ENCODE assay signal across 21 cellular contexts in the genomic region with DNA sequence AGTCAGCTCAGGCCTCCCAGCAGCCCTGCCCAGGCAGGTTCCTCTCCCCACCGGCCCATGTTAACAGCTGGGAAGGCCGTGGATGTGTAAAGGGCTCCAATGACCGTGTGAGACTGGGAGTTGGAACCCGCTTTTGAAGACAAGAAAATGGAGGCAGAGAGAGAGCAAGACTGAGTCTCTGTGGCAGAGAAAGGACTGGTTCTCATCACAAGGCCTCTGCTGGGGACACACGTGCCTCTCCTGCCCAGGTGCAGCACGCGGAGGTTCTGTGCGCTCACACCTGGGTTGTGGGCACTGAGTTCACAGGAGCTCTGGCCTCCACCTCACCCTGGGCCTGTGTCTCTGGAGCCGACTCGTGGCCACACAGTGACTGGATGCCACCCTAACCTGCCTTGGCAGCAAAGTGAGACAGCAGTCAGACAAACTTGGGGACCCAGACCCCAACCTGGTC. TPM values are rescaled to one million over a fixed set of nuclear protein-coding genes. Genes with fewer than 3 reads are reported as not detected.
A peak's percentile ranks its signal among the peaks of the same experiment; 100 is the strongest.
DNase-seq lines count a peak whose midpoint lies in the region; ATAC-seq and TF ChIP-seq lines count a peak whose summit lies in the region.
"Had no signal": no experiment of that assay in that cellular context is flagged by ENCODE, and none has a peak within 500 bp of the region (broad histone marks: within the 10 kb centered on the region; RNA-seq: fewer than 3 reads in every experiment).

No MANE protein-coding gene starts in this region.

- peaks cover 5% of the 10 kb centered on the region for H3K4me1 Mint-ChIP-seq in neural progenitor cell

- H3K9me2 ChIP-seq in MM.1S (replicated peaks; ENCODE audit: insufficient read depth, low read length) = no peaks in the 10 kb centered on the region

- TF ChIP-seq POLR2A in testis (IDR thresholded peaks at IDR 0.05) = no peak

- TF ChIP-seq CTCF in GM12865 (IDR thresholded peaks at IDR 0.05; ENCODE audit: insufficient read depth, low read depth, low read length, missing control alignments) (no peak), neural progenitor cell (IDR thresholded peaks at IDR 0.05) (no peak), testis (IDR thresholded peaks at IDR 0.05) (no peak), MM.1S (IDR thresholded peaks at IDR 0.05; ENCODE audit: low read length) (no peak)

- H3K27ac ChIP-seq in neural progenitor cell (no peak overlapping the region), trophoblast cell (ENCODE audit: low read depth, low read length) (no peak overlapping the region), testis (no peak overlapping the region), MM.1S (ENCODE audit: low read length) (no peak overlapping the region)
- H3K27ac ChIP-seq: 22Rv1; BLaER1 treated with 17β-estradiol and CSF1 and Interleukin-3, amounts not matched to agents 10 nM and 100 nM; heart right ventricle; ovary had no signal

- no peaks in the 10 kb centered on the region for H3K9me3 Mint-ChIP-seq in activated naive CD4-positive, alpha-beta T cell treated with anti-CD3 and anti-CD28 coated beads, Interleukin-2, amount 50 U/mL, for 72 hours
- peaks cover 4% of the 10 kb centered on the region for H3K9me3 Mint-ChIP-seq in neural progenitor cell

- ATAC-seq in activated CD4-positive, CD25-positive, alpha-beta regulatory T cell treated with anti-CD3 and anti-CD28 coated beads, Interleukin-2, amount 50 U/mL, for 24 hours = no peak
- no peak for ATAC-seq in activated naive CD4-positive, alpha-beta T cell treated with anti-CD3 and anti-CD28 coated beads, Interleukin-2, amount 50 U/mL, for 72 hours
- ATAC-seq: heart right ventricle had no signal

- H4K20me1 ChIP-seq in neural progenitor cell (ENCODE audit: low read depth) = no peaks in the 10 kb centered on the region
- H4K20me1 ChIP-seq in MM.1S (ENCODE audit: insufficient read depth, low read length) = no peaks in the 10 kb centered on the region

- peak overlapping the region; percentile 81 to 93 for H3K27ac Mint-ChIP-seq in activated naive CD4-positive, alpha-beta T cell treated with anti-CD3 and anti-CD28 coated beads, Interleukin-2, amount 50 U/mL, for 72 hours
- no peak overlapping the region for H3K27ac Mint-ChIP-seq in neural progenitor cell

- no peaks in the 10 kb centered on the region for H3K79me1 ChIP-seq in trophoblast cell (ENCODE audit: low read length)

- H3K27me3 ChIP-seq in neural progenitor cell (no peaks in the 10 kb centered on the region), trophoblast cell (ENCODE audit: insufficient read depth, low read length) (no peaks in the 10 kb centered on the region), testis (no peaks in the 10 kb centered on the region), MM.1S (replicated peaks; ENCODE audit: insufficient read depth, low read length) (no peaks in the 10 kb centered on the region)
- H3K27me3 ChIP-seq: ovary had no signal

- no peak overlapping the region for H2BK5ac ChIP-seq in trophoblast cell (ENCODE audit: low read depth, low read length, poor library complexity)

- H3K36me3 ChIP-seq in neural progenitor cell = no peaks in the 10 kb centered on the region
- no peaks in the 10 kb centered on the region for H3K36me3 ChIP-seq in trophoblast cell (ENCODE audit: control insufficient read depth in 1 of 2, insufficient read depth in 2 of 2, low read length in 2 of 2)
- H3K36me3 ChIP-seq in testis (ENCODE audit: low read depth, missing control alignments) = no peaks in the 10 kb centered on the region
- peaks cover 2% of the 10 kb centered on the region; the same call in 1 of the 2 replicates for H3K36me3 ChIP-seq in MM.1S (replicated peaks; ENCODE audit: insufficient read depth, low read length)
- H3K36me3 ChIP-seq: BLaER1 treated with 17β-estradiol and CSF1 and Interleukin-3, amounts not matched to agents 10 nM and 100 nM; ovary had no signal

- H3K4me3 ChIP-seq in GM12865 (ENCODE audit: low read depth, low read length) = no peak overlapping the region
- H3K4me3 ChIP-seq in neural progenitor cell = no peak overlapping the region
- H3K4me3 ChIP-seq in trophoblast cell (ENCODE audit: low read depth, low read length) = no peak overlapping the region
- H3K4me3 ChIP-seq in testis = no peak overlapping the region
- H3K4me3 ChIP-seq in MM.1S (ENCODE audit: low read length) = no peak overlapping the region
- H3K4me3 ChIP-seq: BLaER1 treated with 17β-estradiol and CSF1 and Interleukin-3, amounts not matched to agents 10 nM and 100 nM; heart right ventricle; ovary had no signal

- H3K79me2 ChIP-seq in neural progenitor cell (ENCODE audit: low read depth) (no peaks in the 10 kb centered on the region), trophoblast cell (ENCODE audit: control insufficient read depth, insufficient read depth, low read length, poor library complexity) (no peaks in the 10 kb centered on the region), MM.1S (ENCODE audit: low read length) (peaks cover 13% of the 10 kb centered on the region)

- peak overlapping the region; percentile 50 for H2AFZ ChIP-seq in neural progenitor cell (replicated peaks)
- no peak overlapping the region for H2AFZ ChIP-seq in trophoblast cell (ENCODE audit: insufficient read depth, low read length, poor library complexity)
- H2AFZ ChIP-seq in MM.1S (ENCODE audit: low read length) = no peak overlapping the region

- no peak overlapping the region for H4K91ac ChIP-seq in trophoblast cell (ENCODE audit: low read depth, low read length)

- no peaks in the 10 kb centered on the region for H3F3A ChIP-seq in neural progenitor cell (ENCODE audit: low read depth)
- H3F3A ChIP-seq in MM.1S (ENCODE audit: insufficient read depth, low read length) = no peaks in the 10 kb centered on the region

- no peak overlapping the region for H2BK12ac ChIP-seq in trophoblast cell (ENCODE audit: low read length)

- DNase-seq in activated CD4-positive, CD25-positive, alpha-beta regulatory T cell treated with anti-CD3 and anti-CD28 coated beads, Interleukin-2, amount 50 U/mL, for 72 hours = peak; percentile 24
- DNase-seq in GM12865 (ENCODE audit: low read depth) = peak; percentile 25
- DNase-seq in activated naive CD4-positive, alpha-beta T cell treated with anti-CD3 and anti-CD28 coated beads, Interleukin-2, amount 50 U/mL, for 72 hours (ENCODE audit: low spot score in 2 of 2) = peak in 1 of 2 donors; percentile 60
- DNase-seq in neural progenitor cell (ENCODE audit: low spot score) = no peak
- no peak for DNase-seq in trophoblast cell
- DNase-seq in testis = no peak
- DNase-seq in MM.1S = no peak
- DNase-seq: DMS153; effector CD4-positive, alpha-beta T cell; HCEC 1CT; heart right ventricle; midbrain; NCI-H1694 treated with DMSO at 0.1 percent for 48 hours; NCI-H446; SHP77 treated with DMSO at 0.1 percent for 48 hours; small intestine had no signal

- H3K4me2 ChIP-seq in neural progenitor cell (no peak overlapping the region), trophoblast cell (ENCODE audit: low read length) (no peak overlapping the region), MM.1S (ENCODE audit: low read depth, low read length) (no peak overlapping the region)
- H3K4me2 ChIP-seq: BLaER1 treated with 17β-estradiol and CSF1 and Interleukin-3, amounts not matched to agents 10 nM and 100 nM had no signal

- H2AK5ac ChIP-seq in trophoblast cell (ENCODE audit: low read length) = no peak overlapping the region

- H3K9me3 ChIP-seq in neural progenitor cell (ENCODE audit: low read depth) (no peaks in the 10 kb centered on the region), trophoblast cell (ENCODE audit: insufficient read depth, low read depth, low read length) (no peaks in the 10 kb centered on the region), testis (no peaks in the 10 kb centered on the region), MM.1S (replicated peaks; ENCODE audit: insufficient read depth, low read length) (no peaks in the 10 kb centered on the region)
- H3K9me3 ChIP-seq: heart right ventricle, ovary had no signal

- H2BK120ac ChIP-seq in trophoblast cell (ENCODE audit: insufficient read depth, low read length, poor library complexity) = no peak overlapping the region

- WGBS in trophoblast cell (ENCODE audit: extremely low coverage, insufficient coverage, insufficient read length) = no CpG with 5 or more reads among the region's 10 CpGs
- 81 to 91% methylated on average over 7 to 10 of the region's 10 CpGs for WGBS in testis, 2 donors

- H3K27me3 Mint-ChIP-seq in neural progenitor cell (ENCODE audit: insufficient read depth, low read depth) = peaks cover 9% of the 10 kb centered on the region

- intact Hi-C loops in testis (cut with DNase I; ENCODE audit: low total_unique reads) = no loop called here

- no peak overlapping the region for H4K8ac ChIP-seq in trophoblast cell (ENCODE audit: low read depth, low read length)

- peaks cover 6 to 9% of the 10 kb centered on the region in 2 donors for H3K36me3 Mint-ChIP-seq in activated naive CD4-positive, alpha-beta T cell treated with anti-CD3 and anti-CD28 coated beads, Interleukin-2, amount 50 U/mL, for 72 hours
- H3K36me3 Mint-ChIP-seq in neural progenitor cell = peaks cover 3% of the 10 kb centered on the region

- no peaks in the 10 kb centered on the region for H3K4me1 ChIP-seq in neural progenitor cell
- no peaks in the 10 kb centered on the region for H3K4me1 ChIP-seq in trophoblast cell (ENCODE audit: control insufficient read depth in 1 of 2, insufficient read depth in 2 of 2, low read length in 2 of 2)
- no peaks in the 10 kb centered on the region for H3K4me1 ChIP-seq in testis
- no peaks in the 10 kb centered on the region for H3K4me1 ChIP-seq in MM.1S (ENCODE audit: low read length)

- H3K9ac ChIP-seq in neural progenitor cell (no peak overlapping the region), trophoblast cell (ENCODE audit: low read length) (no peak overlapping the region), MM.1S (ENCODE audit: low read length) (no peak overlapping the region)
- H3K9ac ChIP-seq: BLaER1 treated with 17β-estradiol and CSF1 and Interleukin-3, amounts not matched to agents 10 nM and 100 nM had no signal

- H3K23ac ChIP-seq in trophoblast cell (ENCODE audit: low read length) = no peak overlapping the region

- no peak overlapping the region for H3K4ac ChIP-seq in trophoblast cell (ENCODE audit: low read depth, low read length)

- H3K4me3 Mint-ChIP-seq in neural progenitor cell = no peak overlapping the region

- no peak overlapping the region for H4K12ac ChIP-seq in trophoblast cell (ENCODE audit: low read depth, low read length)

- H3K18ac ChIP-seq in trophoblast cell (ENCODE audit: low read length) = no peak overlapping the region

- no peak overlapping the region for H3K14ac ChIP-seq in trophoblast cell (ENCODE audit: low read length)

RNA-seq across cellular contexts. Expression of gene RUNX3, which starts 27.0 kb away (rescaled TPM):
- total RNA-seq in activated naive CD4-positive, alpha-beta T cell treated with anti-CD3 and anti-CD28 coated beads, Interleukin-2, amount 50 U/mL, for 72 hours = 100 to 1,000 TPM; 119 to 136 TPM
- total RNA-seq in neural progenitor cell (ENCODE audit: low replicate concordance) (0.09 TPM in 1 of 2 replicates, not detected in the other), testis (1 to 10 TPM; 5.7 to 6.4 TPM)
- polyA plus RNA-seq in trophoblast cell (2013) = 0.03 and 0.11 TPM in 2 replicates
- 5.1 TPM for polyA plus RNA-seq in testis (ENCODE audit: insufficient read depth, low read depth, low replicate concordance)
- total RNA-seq: MCF 10A had no signal

Comparison
In these comparisons a context has a peak if more than half of its experiments do, and no peak if none do; other contexts are left out.
1. DNase-seq: peak in activated CD4-positive, CD25-positive, alpha-beta regulatory T cell treated with anti-CD3 and anti-CD28 coated beads, Interleukin-2, amount 50 U/mL, for 72 hours (single experiment) and GM12865 (single experiment); none in neural progenitor cell (single experiment), trophoblast cell (0 of 2), testis (single experiment) and MM.1S (single experiment).
2. RNA of gene RUNX3, which starts 27.0 kb away (total RNA-seq): 119 to 136 TPM in activated naive CD4-positive, alpha-beta T cell treated with anti-CD3 and anti-CD28 coated beads, Interleukin-2, amount 50 U/mL, for 72 hours; 5.7 to 6.4 TPM in testis and 0.09 TPM in neural progenitor cell; every median in the first group is over 10 times any median in the second.